1 cellular context compared by ENCODE assay signal in the genomic region with DNA sequence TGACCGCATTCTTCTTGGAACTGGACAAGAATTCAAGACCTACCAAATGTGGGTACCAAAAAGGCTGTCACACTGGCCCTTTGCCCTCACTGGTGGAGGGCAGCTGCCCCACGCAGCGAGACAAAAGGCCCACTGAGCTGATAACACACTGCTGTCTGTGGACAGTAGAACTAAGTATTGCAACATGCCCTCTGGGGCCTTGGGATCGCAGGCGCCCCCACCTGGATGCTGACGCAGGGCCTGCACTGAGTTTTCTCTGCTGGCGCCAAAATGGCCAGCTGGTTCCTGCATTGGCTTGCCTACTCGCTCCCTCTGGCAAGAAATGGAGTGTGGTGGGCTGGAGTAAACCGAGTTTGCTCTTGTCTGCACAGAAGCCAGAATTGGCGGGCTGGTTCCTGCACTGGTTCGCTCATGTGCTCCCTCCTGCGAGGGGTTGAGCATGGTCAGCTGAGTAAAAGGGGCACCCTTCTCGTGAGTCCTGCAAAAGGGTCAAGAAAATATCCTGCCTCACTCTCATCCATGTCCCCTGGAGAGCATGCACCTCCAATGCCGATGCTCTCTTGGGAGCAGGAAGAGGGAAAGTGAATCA.
TF ChIP-seq lines count a peak whose summit lies in the region.

No MANE protein-coding gene starts in this region.

TF ChIP-seq in WTC11, 78 proteins besides CTCF, POLR2A, EP300 and RAD21 (continued from another document):
- TF ChIP-seq, protein P1, sequence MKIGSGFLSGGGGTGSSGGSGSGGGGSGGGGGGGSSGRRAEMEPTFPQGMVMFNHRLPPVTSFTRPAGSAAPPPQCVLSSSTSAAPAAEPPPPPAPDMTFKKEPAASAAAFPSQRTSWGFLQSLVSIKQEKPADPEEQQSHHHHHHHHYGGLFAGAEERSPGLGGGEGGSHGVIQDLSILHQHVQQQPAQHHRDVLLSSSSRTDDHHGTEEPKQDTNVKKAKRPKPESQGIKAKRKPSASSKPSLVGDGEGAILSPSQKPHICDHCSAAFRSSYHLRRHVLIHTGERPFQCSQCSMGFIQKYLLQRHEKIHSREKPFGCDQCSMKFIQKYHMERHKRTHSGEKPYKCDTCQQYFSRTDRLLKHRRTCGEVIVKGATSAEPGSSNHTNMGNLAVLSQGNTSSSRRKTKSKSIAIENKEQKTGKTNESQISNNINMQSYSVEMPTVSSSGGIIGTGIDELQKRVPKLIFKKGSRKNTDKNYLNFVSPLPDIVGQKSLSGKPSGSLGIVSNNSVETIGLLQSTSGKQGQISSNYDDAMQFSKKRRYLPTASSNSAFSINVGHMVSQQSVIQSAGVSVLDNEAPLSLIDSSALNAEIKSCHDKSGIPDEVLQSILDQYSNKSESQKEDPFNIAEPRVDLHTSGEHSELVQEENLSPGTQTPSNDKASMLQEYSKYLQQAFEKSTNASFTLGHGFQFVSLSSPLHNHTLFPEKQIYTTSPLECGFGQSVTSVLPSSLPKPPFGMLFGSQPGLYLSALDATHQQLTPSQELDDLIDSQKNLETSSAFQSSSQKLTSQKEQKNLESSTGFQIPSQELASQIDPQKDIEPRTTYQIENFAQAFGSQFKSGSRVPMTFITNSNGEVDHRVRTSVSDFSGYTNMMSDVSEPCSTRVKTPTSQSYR (CRISPR knock-in tag; IDR thresholded peaks at IDR 0.05) = no peak
- TF ChIP-seq SOX15 (CRISPR knock-in tag; IDR thresholded peaks at IDR 0.05) = no peak
- TF ChIP-seq EMX1 (CRISPR knock-in tag; IDR thresholded peaks at IDR 0.05) = no peak
- TF ChIP-seq, protein P2, sequence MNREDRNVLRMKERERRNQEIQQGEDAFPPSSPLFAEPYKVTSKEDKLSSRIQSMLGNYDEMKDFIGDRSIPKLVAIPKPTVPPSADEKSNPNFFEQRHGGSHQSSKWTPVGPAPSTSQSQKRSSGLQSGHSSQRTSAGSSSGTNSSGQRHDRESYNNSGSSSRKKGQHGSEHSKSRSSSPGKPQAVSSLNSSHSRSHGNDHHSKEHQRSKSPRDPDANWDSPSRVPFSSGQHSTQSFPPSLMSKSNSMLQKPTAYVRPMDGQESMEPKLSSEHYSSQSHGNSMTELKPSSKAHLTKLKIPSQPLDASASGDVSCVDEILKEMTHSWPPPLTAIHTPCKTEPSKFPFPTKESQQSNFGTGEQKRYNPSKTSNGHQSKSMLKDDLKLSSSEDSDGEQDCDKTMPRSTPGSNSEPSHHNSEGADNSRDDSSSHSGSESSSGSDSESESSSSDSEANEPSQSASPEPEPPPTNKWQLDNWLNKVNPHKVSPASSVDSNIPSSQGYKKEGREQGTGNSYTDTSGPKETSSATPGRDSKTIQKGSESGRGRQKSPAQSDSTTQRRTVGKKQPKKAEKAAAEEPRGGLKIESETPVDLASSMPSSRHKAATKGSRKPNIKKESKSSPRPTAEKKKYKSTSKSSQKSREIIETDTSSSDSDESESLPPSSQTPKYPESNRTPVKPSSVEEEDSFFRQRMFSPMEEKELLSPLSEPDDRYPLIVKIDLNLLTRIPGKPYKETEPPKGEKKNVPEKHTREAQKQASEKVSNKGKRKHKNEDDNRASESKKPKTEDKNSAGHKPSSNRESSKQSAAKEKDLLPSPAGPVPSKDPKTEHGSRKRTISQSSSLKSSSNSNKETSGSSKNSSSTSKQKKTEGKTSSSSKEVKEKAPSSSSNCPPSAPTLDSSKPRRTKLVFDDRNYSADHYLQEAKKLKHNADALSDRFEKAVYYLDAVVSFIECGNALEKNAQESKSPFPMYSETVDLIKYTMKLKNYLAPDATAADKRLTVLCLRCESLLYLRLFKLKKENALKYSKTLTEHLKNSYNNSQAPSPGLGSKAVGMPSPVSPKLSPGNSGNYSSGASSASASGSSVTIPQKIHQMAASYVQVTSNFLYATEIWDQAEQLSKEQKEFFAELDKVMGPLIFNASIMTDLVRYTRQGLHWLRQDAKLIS (CRISPR knock-in tag; IDR thresholded peaks at IDR 0.05; ENCODE audit: borderline replicate concordance) = no peak
- TF ChIP-seq TEAD4 (CRISPR knock-in tag; IDR thresholded peaks at IDR 0.05) = no peak
- peak; percentile 48; the same call in 1 of the 2 replicates for TF ChIP-seq FOXK1 (CRISPR knock-in tag; IDR thresholded peaks at IDR 0.05)
- TF ChIP-seq, protein P3, sequence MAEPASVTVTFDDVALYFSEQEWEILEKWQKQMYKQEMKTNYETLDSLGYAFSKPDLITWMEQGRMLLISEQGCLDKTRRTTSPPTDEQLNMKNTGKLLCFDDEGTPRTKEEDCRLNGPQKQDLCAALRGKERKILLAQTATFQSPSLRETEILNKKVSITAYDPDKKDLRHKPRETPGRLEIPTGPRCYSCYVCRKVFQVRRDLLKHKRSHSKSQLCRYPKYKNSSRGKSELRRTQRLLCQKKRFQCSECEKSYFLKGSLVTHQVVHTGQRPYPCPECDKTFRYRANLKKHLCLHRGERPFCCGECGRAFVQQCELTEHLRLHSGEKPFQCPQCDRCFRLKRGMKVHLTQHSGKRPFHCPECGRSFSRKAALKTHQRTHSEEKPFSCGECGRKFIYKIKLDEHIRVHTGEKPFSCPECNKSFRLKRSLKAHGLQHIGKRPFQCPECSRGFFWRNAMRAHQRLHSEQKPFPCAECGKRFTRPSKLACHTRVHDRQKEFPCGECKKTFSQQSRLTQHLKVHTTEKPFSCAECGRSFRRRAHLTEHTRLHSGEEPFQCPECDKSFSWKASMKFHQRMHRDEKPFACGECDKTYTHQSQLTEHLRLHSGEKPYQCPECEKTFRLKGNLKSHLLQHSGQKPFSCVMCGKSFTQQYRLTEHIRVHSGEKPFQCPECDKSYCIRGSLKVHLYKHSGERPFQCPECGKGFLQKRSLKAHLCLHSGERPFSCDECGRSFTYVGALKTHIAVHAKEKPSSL (CRISPR knock-in tag; conservative IDR thresholded peaks at IDR 0.05) = no peak
- TF ChIP-seq ZNF121 (CRISPR knock-in tag; IDR thresholded peaks at IDR 0.05) = peak; percentile 70; the same call in 1 of the 2 replicates
- TF ChIP-seq, protein P4, sequence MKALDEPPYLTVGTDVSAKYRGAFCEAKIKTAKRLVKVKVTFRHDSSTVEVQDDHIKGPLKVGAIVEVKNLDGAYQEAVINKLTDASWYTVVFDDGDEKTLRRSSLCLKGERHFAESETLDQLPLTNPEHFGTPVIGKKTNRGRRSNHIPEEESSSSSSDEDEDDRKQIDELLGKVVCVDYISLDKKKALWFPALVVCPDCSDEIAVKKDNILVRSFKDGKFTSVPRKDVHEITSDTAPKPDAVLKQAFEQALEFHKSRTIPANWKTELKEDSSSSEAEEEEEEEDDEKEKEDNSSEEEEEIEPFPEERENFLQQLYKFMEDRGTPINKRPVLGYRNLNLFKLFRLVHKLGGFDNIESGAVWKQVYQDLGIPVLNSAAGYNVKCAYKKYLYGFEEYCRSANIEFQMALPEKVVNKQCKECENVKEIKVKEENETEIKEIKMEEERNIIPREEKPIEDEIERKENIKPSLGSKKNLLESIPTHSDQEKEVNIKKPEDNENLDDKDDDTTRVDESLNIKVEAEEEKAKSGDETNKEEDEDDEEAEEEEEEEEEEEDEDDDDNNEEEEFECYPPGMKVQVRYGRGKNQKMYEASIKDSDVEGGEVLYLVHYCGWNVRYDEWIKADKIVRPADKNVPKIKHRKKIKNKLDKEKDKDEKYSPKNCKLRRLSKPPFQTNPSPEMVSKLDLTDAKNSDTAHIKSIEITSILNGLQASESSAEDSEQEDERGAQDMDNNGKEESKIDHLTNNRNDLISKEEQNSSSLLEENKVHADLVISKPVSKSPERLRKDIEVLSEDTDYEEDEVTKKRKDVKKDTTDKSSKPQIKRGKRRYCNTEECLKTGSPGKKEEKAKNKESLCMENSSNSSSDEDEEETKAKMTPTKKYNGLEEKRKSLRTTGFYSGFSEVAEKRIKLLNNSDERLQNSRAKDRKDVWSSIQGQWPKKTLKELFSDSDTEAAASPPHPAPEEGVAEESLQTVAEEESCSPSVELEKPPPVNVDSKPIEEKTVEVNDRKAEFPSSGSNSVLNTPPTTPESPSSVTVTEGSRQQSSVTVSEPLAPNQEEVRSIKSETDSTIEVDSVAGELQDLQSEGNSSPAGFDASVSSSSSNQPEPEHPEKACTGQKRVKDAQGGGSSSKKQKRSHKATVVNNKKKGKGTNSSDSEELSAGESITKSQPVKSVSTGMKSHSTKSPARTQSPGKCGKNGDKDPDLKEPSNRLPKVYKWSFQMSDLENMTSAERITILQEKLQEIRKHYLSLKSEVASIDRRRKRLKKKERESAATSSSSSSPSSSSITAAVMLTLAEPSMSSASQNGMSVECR (CRISPR knock-in tag; IDR thresholded peaks at IDR 0.05; ENCODE audit: borderline replicate concordance) = no peak
- TF ChIP-seq RELA (CRISPR knock-in tag; IDR thresholded peaks at IDR 0.05; ENCODE audit: borderline replicate concordance) = no peak
- TF ChIP-seq CREM (CRISPR knock-in tag; IDR thresholded peaks at IDR 0.05) = no peak
- TF ChIP-seq, protein P5, sequence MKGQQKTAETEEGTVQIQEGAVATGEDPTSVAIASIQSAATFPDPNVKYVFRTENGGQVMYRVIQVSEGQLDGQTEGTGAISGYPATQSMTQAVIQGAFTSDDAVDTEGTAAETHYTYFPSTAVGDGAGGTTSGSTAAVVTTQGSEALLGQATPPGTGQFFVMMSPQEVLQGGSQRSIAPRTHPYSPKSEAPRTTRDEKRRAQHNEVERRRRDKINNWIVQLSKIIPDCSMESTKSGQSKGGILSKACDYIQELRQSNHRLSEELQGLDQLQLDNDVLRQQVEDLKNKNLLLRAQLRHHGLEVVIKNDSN (CRISPR knock-in tag; IDR thresholded peaks at IDR 0.05) = no peak
- no peak for TF ChIP-seq NFATC4 (CRISPR knock-in tag; IDR thresholded peaks at IDR 0.05)
- 0 out of 2 replicates have a peak, but pooled peaks have one; percentile 32 for TF ChIP-seq SP1 (CRISPR knock-in tag; conservative IDR thresholded peaks at IDR 0.05)
- TF ChIP-seq, protein P6, sequence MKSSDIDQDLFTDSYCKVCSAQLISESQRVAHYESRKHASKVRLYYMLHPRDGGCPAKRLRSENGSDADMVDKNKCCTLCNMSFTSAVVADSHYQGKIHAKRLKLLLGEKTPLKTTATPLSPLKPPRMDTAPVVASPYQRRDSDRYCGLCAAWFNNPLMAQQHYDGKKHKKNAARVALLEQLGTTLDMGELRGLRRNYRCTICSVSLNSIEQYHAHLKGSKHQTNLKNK (CRISPR knock-in tag; IDR thresholded peaks at IDR 0.05) = no peak
- TF ChIP-seq ETV6 (CRISPR knock-in tag; IDR thresholded peaks at IDR 0.05) = 0 out of 2 replicates have a peak, but pooled peaks have one; percentile 32
- TF ChIP-seq IRF2 (CRISPR knock-in tag; IDR thresholded peaks at IDR 0.05; ENCODE audit: borderline replicate concordance, low read depth) = no peak
- no peak for TF ChIP-seq NFE2L1 (CRISPR knock-in tag; IDR thresholded peaks at IDR 0.05)
